Comparison of ENCODE assay signal across 17 cellular contexts in genomic region chr16:52123063-52123839, GRCh38.
DNase-seq lines count a peak whose midpoint lies in the region; ATAC-seq and FAIRE-seq lines count a peak whose summit lies in the region.
"Had no signal": no experiment of that assay in that cellular context is flagged by ENCODE, and none has a peak within 500 bp of the region (broad histone marks: within the 10 kb centered on the region; RNA-seq: fewer than 3 reads in every experiment).

No MANE protein-coding gene starts in this region.

- no peak overlapping the region for H3K4me3 ChIP-seq in small intestine (ENCODE audit: low read depth in 1 of 2, low read length in 2 of 2)

- H3K4me1 ChIP-seq in small intestine (ENCODE audit: control insufficient read depth in 2 of 2, insufficient read depth in 1 of 2, low read depth in 1 of 2, low read length in 1 of 2) = no peaks in the 10 kb centered on the region
- H3K4me1 ChIP-seq: Caco-2 had no signal

- DNase-seq in Right ventricle myocardium inferior (ENCODE audit: missing footprints) (no peak), cardiac septum (ENCODE audit: low spot score) (no peak), SK-N-DZ (ENCODE audit: low spot score) (peak; percentile 10), left ventricle myocardium superior (no peak), small intestine (no peak)
- DNase-seq: Caco-2; CD4-positive, alpha-beta T cell; GF-D8; NCI-H1417 treated with DMSO at 0.1 percent for 48 hours; NCI-H1930; NCI-H510A; NCI-H748 treated with DMSO at 0.1 percent for 48 hours; SK-N-SH had no signal

- H3K36me3 ChIP-seq in small intestine (ENCODE audit: control insufficient read depth in 2 of 2, insufficient read depth in 2 of 2, low read length in 2 of 2) = no peaks in the 10 kb centered on the region

- intact Hi-C loops in Right ventricle myocardium inferior (cut with DNase I) (no loop called here), cardiac septum (cut with DNase I) (no loop called here), left ventricle myocardium superior (cut with micrococcal nuclease) (no loop called here)

- peaks cover 3% of the 10 kb centered on the region for H3K9me3 ChIP-seq in small intestine (ENCODE audit: control insufficient read depth, low read depth)

- H3K27ac ChIP-seq in small intestine (ENCODE audit: low read depth in 1 of 2, low read length in 1 of 2) = no peak overlapping the region

- 13 to 29% (median 26%) methylated on average over 2 of the region's 2 CpGs for WGBS in small intestine, 3 donors

- no peaks in the 10 kb centered on the region for H3K27me3 ChIP-seq in small intestine (ENCODE audit: control insufficient read depth in 2 of 2, insufficient read depth in 2 of 2, low read length in 2 of 2)

- ATAC-seq in Right ventricle myocardium inferior (peak; percentile 88), left ventricle myocardium superior (peak; percentile 94), HG03025 (IDR thresholded peaks at IDR 0.05; ENCODE audit: low FRiP score, unreplicated experiment) (no peak), GM19023 (IDR thresholded peaks at IDR 0.05; ENCODE audit: unreplicated experiment) (no peak)

- FAIRE-seq in small intestine (lab: Jason Lieb, UNC) = no peak
- FAIRE-seq: H54, RCC 7860 had no signal

Comparison
In these comparisons a context has a peak if more than half of its experiments do, and no peak if none do; other contexts are left out.
1. ATAC-seq: peak in Right ventricle myocardium inferior (single experiment) and left ventricle myocardium superior (single experiment); none in HG03025 (single experiment) and GM19023 (single experiment).